ENCODE assay signal across 1 cellular context in genomic region chr5:1009359-1010180, GRCh38.
TF ChIP-seq lines count a peak whose summit lies in the region.

No MANE protein-coding gene starts in this region.

TF ChIP-seq in GM23338, 12 proteins besides CTCF, POLR2A, EP300 and RAD21 (continued from another document):
- TF ChIP-seq ZNF462 (CRISPR knock-in tag; IDR thresholded peaks at IDR 0.05) (no peak), JUNB (IDR thresholded peaks at IDR 0.05; ENCODE audit: unreplicated experiment) (no peak)
